Comparison of ENCODE assay signal across 25 cellular contexts in the genomic region with DNA sequence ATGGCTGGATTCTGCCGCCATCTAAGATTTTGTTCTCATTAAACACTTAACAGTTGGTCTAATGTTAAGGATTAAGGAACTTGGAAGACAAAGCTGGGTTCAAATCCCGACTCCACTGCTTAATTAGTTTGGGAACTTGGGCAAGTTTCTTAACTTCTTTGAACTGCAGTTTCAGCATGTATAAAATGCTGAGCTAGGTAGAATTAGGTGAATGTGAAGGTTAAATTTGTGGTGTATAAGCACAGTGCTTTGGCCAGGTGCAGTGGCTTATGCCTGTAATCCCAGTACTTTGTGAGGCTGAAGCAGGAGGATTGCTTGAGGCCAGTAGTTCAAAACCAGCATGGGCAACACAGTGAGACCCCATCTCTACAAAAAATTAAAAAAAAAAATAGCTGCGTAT.
"Had no signal": no experiment of that assay in that cellular context is flagged by ENCODE, and none has a peak within 500 bp of the region (broad histone marks: within the 10 kb centered on the region; RNA-seq: fewer than 3 reads in every experiment).

No MANE protein-coding gene starts in this region.

- H3K27me3 ChIP-seq: body of pancreas, SJSA1 had no signal

- H3K36me3 ChIP-seq: SJSA1 had no signal

- H3K27ac ChIP-seq: SJSA1 had no signal

- DNase-seq: activated CD4-positive, alpha-beta T cell treated with anti-CD3 and anti-CD28 coated beads for 48 hours; activated CD4-positive, alpha-beta T cell treated with anti-CD3 and anti-CD28 coated beads, Interleukin-2, amount 50 U/mL, for 4 hours; activated CD4-positive, CD25-positive, alpha-beta regulatory T cell treated with anti-CD3 and anti-CD28 coated beads, Interleukin-2, amount 50 U/mL, for 72 hours; activated CD8-positive, alpha-beta T cell treated with anti-CD3 and anti-CD28 coated beads, Interleukin-2, amount 10 ng/mL, durations not matched to agents 7 days and 5 days; activated effector memory CD4-positive, alpha-beta T cell treated with Interleukin-2 at 50 U/mL for 16 hours; activated naive CD4-positive, alpha-beta T cell; activated T-cell treated with anti-CD3 and anti-CD28 coated beads, Interleukin-2, amount 50 U/mL, for 24 hours; aorta; body of pancreas; KBM-7; MV-4-11; NCI-H1105; NCI-H1436; NCI-H1694 treated with DMSO at 0.1 percent for 48 hours; NCI-H2029 treated with DMSO at 0.1 percent for 48 hours; NCI-H345; NCI-H510A; NCI-H526 treated with DMSO at 0.1 percent for 48 hours; NCI-H82; NK-92 treated with Interleukin-12 subunit alpha and Interleukin-12 subunit beta, amount 100 ng/mL, for 24 hours; OCI-M1; SHP77 had no signal

- ATAC-seq: activated CD8-positive, alpha-beta T cell treated with anti-CD3 and anti-CD28 coated beads, Interleukin-2, amount 10 ng/mL, durations not matched to agents 7 days and 5 days; body of pancreas; Panc1; WTC11 had no signal

- H3K4me3 ChIP-seq: body of pancreas, SJSA1 had no signal

- H3K9me3 ChIP-seq: body of pancreas, SJSA1 had no signal
